8 cellular contexts compared by ENCODE assay signal in genomic region chr17:41801374-41802062, GRCh38. TPM values are rescaled to one million over a fixed set of nuclear protein-coding genes. Genes with fewer than 3 reads are reported as not detected.
DNase-seq lines count a peak whose midpoint lies in the region; ATAC-seq and TF ChIP-seq lines count a peak whose summit lies in the region.

No MANE protein-coding gene starts in this region.

- H2BK5ac ChIP-seq in mesendoderm (ENCODE audit: low read length), result no peak overlapping the region

- no peak overlapping the region for H2BK120ac ChIP-seq in mesendoderm (ENCODE audit: low read depth, low read length)

- no peak overlapping the region for H3K27ac Mint-ChIP-seq in activated CD8-positive, alpha-beta T cell treated with anti-CD3 and anti-CD28 coated beads, Interleukin-2, amount 10 ng/mL, durations not matched to agents 7 days and 5 days
- peak overlapping the region; percentile 81 for H3K27ac Mint-ChIP-seq in endodermal cell

- no peaks in the 10 kb centered on the region for H3K9me3 ChIP-seq in HEK293 (ENCODE audit: control insufficient read depth, insufficient read depth, low read depth, low read length)
- H3K9me3 ChIP-seq in endodermal cell (ENCODE audit: control insufficient read depth, low read length), result no peaks in the 10 kb centered on the region

- no peaks in the 10 kb centered on the region for H3K27me3 ChIP-seq in endodermal cell (ENCODE audit: control insufficient read depth, insufficient read depth, low read length, poor library complexity, severe bottlenecking)
- H3K27me3 ChIP-seq in mesendoderm (ENCODE audit: insufficient read depth, low read length, poor library complexity), result no peaks in the 10 kb centered on the region

- DNase-seq in AML-193 (lab: John Stamatoyannopoulos, UW), result peak; percentile 38 to 50
- peak; percentile 73 for DNase-seq in NCI-H526 treated with DMSO at 0.1 percent for 48 hours (lab: John Stamatoyannopoulos, UW)
- peak; percentile 82 for DNase-seq in activated CD8-positive, alpha-beta T cell treated with anti-CD3 and anti-CD28 coated beads, Interleukin-2, amount 10 ng/mL, durations not matched to agents 7 days and 5 days
- peak; percentile 97 for DNase-seq in endodermal cell
- DNase-seq in mesendoderm, result peak; percentile 91
- DNase-seq in stimulated activated CD8-positive, alpha-beta memory T cell treated with anti-CD3 and anti-CD28 coated beads, Interleukin-2, amount 100 ng/mL, for 1 hour (ENCODE audit: low read depth in 2 of 2), result peak; percentile 46 to 58

- H4K5ac ChIP-seq in mesendoderm (ENCODE audit: low read length), result no peak overlapping the region

- H3K36me3 ChIP-seq in HEK293 (ENCODE audit: control insufficient read depth in 2 of 2, insufficient read depth in 1 of 2, low read length in 2 of 2) (peaks cover 10 to 29% of the 10 kb centered on the region in 2 experiments; a peak in 2 of 3 replicates), endodermal cell (ENCODE audit: control insufficient read depth, insufficient read depth, low read length) (no peaks in the 10 kb centered on the region), mesendoderm (ENCODE audit: control insufficient read depth, insufficient read depth, low read length) (no peaks in the 10 kb centered on the region)

- peak; percentile 84 for ATAC-seq in activated CD8-positive, alpha-beta T cell treated with anti-CD3 and anti-CD28 coated beads, Interleukin-2, amount 10 ng/mL, durations not matched to agents 7 days and 5 days
- no peak for ATAC-seq in HG03439 (IDR thresholded peaks at IDR 0.05; ENCODE audit: unreplicated experiment)

- no peak overlapping the region for H2BK15ac ChIP-seq in mesendoderm (replicated peaks; ENCODE audit: low read depth)

- no peak overlapping the region for H2AK5ac ChIP-seq in mesendoderm (ENCODE audit: low read length)

- no peak overlapping the region for H3K23ac ChIP-seq in mesendoderm (ENCODE audit: low read length)

- peaks cover 5% of the 10 kb centered on the region for H3K4me1 Mint-ChIP-seq in activated CD8-positive, alpha-beta T cell treated with anti-CD3 and anti-CD28 coated beads, Interleukin-2, amount 10 ng/mL, durations not matched to agents 7 days and 5 days (ENCODE audit: low read depth)
- peaks cover 9% of the 10 kb centered on the region for H3K4me1 Mint-ChIP-seq in endodermal cell

- H3K4me1 ChIP-seq in HEK293 (ENCODE audit: control insufficient read depth, insufficient read depth, low read length) (peaks cover 6% of the 10 kb centered on the region), endodermal cell (ENCODE audit: control insufficient read depth, insufficient read depth, low read length) (peaks cover 6% of the 10 kb centered on the region), mesendoderm (ENCODE audit: control insufficient read depth, low read depth, low read length) (peaks cover 6% of the 10 kb centered on the region)

- no peak overlapping the region for H3K18ac ChIP-seq in mesendoderm (ENCODE audit: low read length)

- WGBS in endodermal cell (ENCODE audit: insufficient coverage in 1 of 2, insufficient read length in 1 of 2), 2 experiments, result 11 to 15% methylated on average over 5 to 13 of the region's 13 CpGs
- no CpG with 5 or more reads among the region's 13 CpGs for WGBS in mesendoderm (ENCODE audit: extremely low coverage, insufficient coverage, low lambda C conversion rate)

- no peak overlapping the region for H3K4me3 Mint-ChIP-seq in activated CD8-positive, alpha-beta T cell treated with anti-CD3 and anti-CD28 coated beads, Interleukin-2, amount 10 ng/mL, durations not matched to agents 7 days and 5 days
- peak overlapping the region; percentile 30 for H3K4me3 Mint-ChIP-seq in endodermal cell

- TF ChIP-seq CTCF in HEK293 (tag by site-specific recombination; IDR thresholded peaks at IDR 0.05), result peak; percentile 93
- peak; percentile 98 for TF ChIP-seq CTCF in endodermal cell (conservative IDR thresholded peaks at IDR 0.05)

- no peaks in the 10 kb centered on the region for H3K9me3 Mint-ChIP-seq in activated CD8-positive, alpha-beta T cell treated with anti-CD3 and anti-CD28 coated beads, Interleukin-2, amount 10 ng/mL, durations not matched to agents 7 days and 5 days (ENCODE audit: insufficient read depth)
- no peaks in the 10 kb centered on the region for H3K9me3 Mint-ChIP-seq in endodermal cell

- H3K27me3 Mint-ChIP-seq in activated CD8-positive, alpha-beta T cell treated with anti-CD3 and anti-CD28 coated beads, Interleukin-2, amount 10 ng/mL, durations not matched to agents 7 days and 5 days (ENCODE audit: low read depth), result no peaks in the 10 kb centered on the region
- peaks cover 5% of the 10 kb centered on the region for H3K27me3 Mint-ChIP-seq in endodermal cell (ENCODE audit: insufficient read depth)

- no peaks in the 10 kb centered on the region for H3K36me3 Mint-ChIP-seq in activated CD8-positive, alpha-beta T cell treated with anti-CD3 and anti-CD28 coated beads, Interleukin-2, amount 10 ng/mL, durations not matched to agents 7 days and 5 days (ENCODE audit: low read depth)
- H3K36me3 Mint-ChIP-seq in endodermal cell (ENCODE audit: low read depth), result peaks cover 19% of the 10 kb centered on the region

- H4K8ac ChIP-seq in mesendoderm (ENCODE audit: low read depth, low read length), result no peak overlapping the region

- H3K27ac ChIP-seq in HEK293 (ENCODE audit: extremely low read depth, low read depth, low read length), result no peak overlapping the region; the same call in 1 of the 2 replicates
- H3K27ac ChIP-seq in endodermal cell (ENCODE audit: low read depth, low read length), result no peak overlapping the region
- H3K27ac ChIP-seq in mesendoderm (ENCODE audit: low read depth, low read length), result peak overlapping the region; percentile 42

- no peaks in the 10 kb centered on the region for H3K79me2 ChIP-seq in mesendoderm (ENCODE audit: control insufficient read depth, insufficient read depth, low read length)

- H3K56ac ChIP-seq in mesendoderm (ENCODE audit: low read length), result peak overlapping the region; percentile 63

- H3K4me2 ChIP-seq in mesendoderm (ENCODE audit: low read length), result no peak overlapping the region

- H3K4me3 ChIP-seq in HEK293 (ENCODE audit: low read depth, low read length) (peak overlapping the region; percentile 10; the same call in 1 of the 2 replicates), endodermal cell (ENCODE audit: low read length) (no peak overlapping the region), mesendoderm (ENCODE audit: low read length) (no peak overlapping the region)

- CTCF ChIA-PET in HEK293 (lab: Yijun Ruan, JAX), result interaction anchor here (0.5 to 10.6 kb wide), 57 partner anchors 9 to 1252 kb away, joined by 3 to 108 read pairs (median 4); partner anchors contain the start of genes DNAJC7, EIF1, FKBP10 and GAST
- CTCF ChIA-PET in activated CD8-positive, alpha-beta T cell treated with anti-CD3 and anti-CD28 coated beads, Interleukin-2, amount 10 ng/mL, durations not matched to agents 7 days and 5 days (lab: Charles Lee), result interaction anchor here (0.6 to 2.4 kb wide), 18 partner anchors 10 to 112 kb away, joined by 3 to 37 read pairs (median 5); partner anchors contain the start of genes HAP1, JUP, KLHL11 and P3H4

- no peak overlapping the region for H3K4ac ChIP-seq in mesendoderm (ENCODE audit: low read depth, low read length)

- no peak overlapping the region for H3K9ac ChIP-seq in endodermal cell (ENCODE audit: extremely low read depth, low read length, poor library complexity, severe bottlenecking)
- H3K9ac ChIP-seq in mesendoderm (ENCODE audit: low read length), result peak overlapping the region; percentile 49

- no peaks in the 10 kb centered on the region for H3K79me1 ChIP-seq in mesendoderm (ENCODE audit: low read length)

- POLR2A ChIA-PET in HEK293 (lab: Yijun Ruan, JAX), result interaction anchor here (0.9 to 6.4 kb wide), 9 partner anchors 11 to 113 kb away, joined by 3 to 105 read pairs (median 7); partner anchors contain the start of genes EIF1, FKBP10, HAP1 and JUP
- POLR2A ChIA-PET in activated CD8-positive, alpha-beta T cell treated with anti-CD3 and anti-CD28 coated beads, Interleukin-2, amount 10 ng/mL, durations not matched to agents 7 days and 5 days (lab: Charles Lee), result interaction anchor here (0.9 kb wide), 1 partner anchor 64 kb away, joined by 3 read pairs; no protein-coding TSS in a partner anchor

TF ChIP-seq in HEK293, 187 proteins besides CTCF, POLR2A, EP300 and RAD21 (continues in another document):
- peak; percentile 74 for TF ChIP-seq WT1 (tag by site-specific recombination; IDR thresholded peaks at IDR 0.05)
- no peak for TF ChIP-seq ZFP3 (tag by site-specific recombination; IDR thresholded peaks at IDR 0.05; ENCODE audit: low read depth)
- TF ChIP-seq ZNF664 (tag by site-specific recombination; IDR thresholded peaks at IDR 0.05), result peak; percentile 98

RNA-seq across cellular contexts. Expression of gene P3H4, which starts 10.2 kb away (rescaled TPM):
- 1 to 10 TPM; 2.7 to 3.5 TPM for total RNA-seq in activated CD8-positive, alpha-beta T cell treated with anti-CD3 and anti-CD28 coated beads, Interleukin-2, amount 10 ng/mL, durations not matched to agents 7 days and 5 days
- 10 to 100 TPM; 23.9 to 40.6 TPM for total RNA-seq in endodermal cell
- polyA plus RNA-seq in endodermal cell (2013, experiment 1 of 2), result 32.2 TPM
- 34.7 TPM for polyA plus RNA-seq in endodermal cell (2013, experiment 2 of 2)
- 16.0 TPM for polyA plus RNA-seq in mesendoderm (2013, experiment 1 of 2)
- 15.3 TPM for polyA plus RNA-seq in mesendoderm (2013, experiment 2 of 2)

RNA-seq across cellular contexts. Expression of gene FKBP10, which starts 11.3 kb away (rescaled TPM):
- total RNA-seq in activated CD8-positive, alpha-beta T cell treated with anti-CD3 and anti-CD28 coated beads, Interleukin-2, amount 10 ng/mL, durations not matched to agents 7 days and 5 days, result not detected
- total RNA-seq in endodermal cell, result 100 to 1,000 TPM; 179 to 291 TPM
- 230 TPM for polyA plus RNA-seq in endodermal cell (2013, experiment 1 of 2)
- polyA plus RNA-seq in endodermal cell (2013, experiment 2 of 2), result 211 TPM
- 113 TPM for polyA plus RNA-seq in mesendoderm (2013, experiment 1 of 2)
- polyA plus RNA-seq in mesendoderm (2013, experiment 2 of 2), result 114 TPM

RNA-seq across cellular contexts. Expression of gene JUP, which starts 15.0 kb away (rescaled TPM):
- total RNA-seq in activated CD8-positive, alpha-beta T cell treated with anti-CD3 and anti-CD28 coated beads, Interleukin-2, amount 10 ng/mL, durations not matched to agents 7 days and 5 days, result 1 to 10 TPM; 5.2 to 6.0 TPM
- 100 to 1,000 TPM; 112 to 167 TPM for total RNA-seq in endodermal cell
- polyA plus RNA-seq in endodermal cell (2013, experiment 1 of 2), result 71.5 TPM
- 69.3 TPM for polyA plus RNA-seq in endodermal cell (2013, experiment 2 of 2)
- polyA plus RNA-seq in mesendoderm (2013, experiment 1 of 2), result 101 TPM
- polyA plus RNA-seq in mesendoderm (2013, experiment 2 of 2), result 98.0 TPM

RNA-seq across cellular contexts. Expression of gene NT5C3B, which starts 34.5 kb away (rescaled TPM):
- 10 to 100 TPM; 15.7 to 17.8 TPM for total RNA-seq in activated CD8-positive, alpha-beta T cell treated with anti-CD3 and anti-CD28 coated beads, Interleukin-2, amount 10 ng/mL, durations not matched to agents 7 days and 5 days
- total RNA-seq in endodermal cell, result 10 to 100 TPM; 65.2 to 79.5 TPM
- 77.9 TPM for polyA plus RNA-seq in endodermal cell (2013, experiment 1 of 2)
- 72.6 TPM for polyA plus RNA-seq in endodermal cell (2013, experiment 2 of 2)
- polyA plus RNA-seq in mesendoderm (2013, experiment 1 of 2), result 57.5 TPM
- 59.6 TPM for polyA plus RNA-seq in mesendoderm (2013, experiment 2 of 2)

RNA-seq across cellular contexts. Expression of gene KLHL10, which starts 36.1 kb away (rescaled TPM):
- not detected for total RNA-seq in activated CD8-positive, alpha-beta T cell treated with anti-CD3 and anti-CD28 coated beads, Interleukin-2, amount 10 ng/mL, durations not matched to agents 7 days and 5 days
- total RNA-seq in endodermal cell, result under 1 TPM in 1 of 2 donors, not detected in 1; 0.15 TPM
- not detected for polyA plus RNA-seq in endodermal cell (2013, experiment 1 of 2)
- not detected for polyA plus RNA-seq in endodermal cell (2013, experiment 2 of 2)
- polyA plus RNA-seq in mesendoderm (2013, experiment 1 of 2), result 0.18 TPM
- polyA plus RNA-seq in mesendoderm (2013, experiment 2 of 2), result 0.13 TPM

Comparison
In these comparisons a context has a peak if more than half of its experiments do, and no peak if none do; other contexts are left out.
1. DNase-seq: peak in every context shown above with its lines; median percentile 97 in endodermal cell; 91 in mesendoderm; 82 in activated CD8-positive, alpha-beta T cell treated with anti-CD3 and anti-CD28 coated beads, Interleukin-2, amount 10 ng/mL, durations not matched to agents 7 days and 5 days; 73 in NCI-H526 treated with DMSO at 0.1 percent for 48 hours; 52 in stimulated activated CD8-positive, alpha-beta memory T cell treated with anti-CD3 and anti-CD28 coated beads, Interleukin-2, amount 100 ng/mL, for 1 hour; 44 in AML-193.
2. RNA of gene P3H4, which starts 10.2 kb away (total RNA-seq): 23.9 to 40.6 TPM in endodermal cell; 2.7 to 3.5 TPM in activated CD8-positive, alpha-beta T cell treated with anti-CD3 and anti-CD28 coated beads, Interleukin-2, amount 10 ng/mL, durations not matched to agents 7 days and 5 days; every median in the first group is over 4 times any median in the second.
3. RNA of gene FKBP10, which starts 11.3 kb away (total RNA-seq): 179 to 291 TPM in endodermal cell; not detected in activated CD8-positive, alpha-beta T cell treated with anti-CD3 and anti-CD28 coated beads, Interleukin-2, amount 10 ng/mL, durations not matched to agents 7 days and 5 days; every median in the first group is over 100 times any median in the second.
4. RNA of gene JUP, which starts 15.0 kb away (total RNA-seq): 112 to 167 TPM in endodermal cell; 5.2 to 6.0 TPM in activated CD8-positive, alpha-beta T cell treated with anti-CD3 and anti-CD28 coated beads, Interleukin-2, amount 10 ng/mL, durations not matched to agents 7 days and 5 days; every median in the first group is over 10 times any median in the second.